In genomic region chr16:28603381-28604185, GRCh38 we compare ENCODE assay signal across 27 cellular contexts. TPM values are rescaled to one million over a fixed set of nuclear protein-coding genes. Genes with fewer than 3 reads are reported as not detected.
"Had no signal": no experiment of that assay in that cellular context is flagged by ENCODE, and none has a peak within 500 bp of the region (broad histone marks: within the 10 kb centered on the region; RNA-seq: fewer than 3 reads in every experiment).

No MANE protein-coding gene starts in this region.

- H3K36me3 ChIP-seq: prostate gland, right atrium auricular region, thoracic aorta had no signal

- H3K27me3 Mint-ChIP-seq: activated CD4-positive, alpha-beta T cell treated with anti-CD3 and anti-CD28 coated beads, Interleukin-2, amount 10 ng/mL, durations not matched to agents 7 days and 5 days; activated naive CD4-positive, alpha-beta T cell treated with anti-CD3 and anti-CD28 coated beads, Interleukin-2, amount 50 U/mL, for 24 hours; T-cell had no signal

- H3K27me3 ChIP-seq: adrenal gland, right atrium auricular region, upper lobe of right lung had no signal

- H3K4me3 ChIP-seq: adrenal gland, prostate gland, right atrium auricular region, thoracic aorta, upper lobe of right lung had no signal

- H3K9me3 ChIP-seq: adrenal gland, prostate gland, right atrium auricular region, thoracic aorta, upper lobe of right lung had no signal

- H3K36me3 Mint-ChIP-seq: activated naive CD4-positive, alpha-beta T cell treated with anti-CD3 and anti-CD28 coated beads, Interleukin-2, amount 50 U/mL, for 24 hours; T-cell had no signal

- H3K27ac ChIP-seq: adrenal gland, epithelial cell of prostate, prostate gland, right atrium auricular region, thoracic aorta, upper lobe of right lung had no signal

- H3K4me1 Mint-ChIP-seq: activated CD4-positive, alpha-beta T cell treated with anti-CD3 and anti-CD28 coated beads, Interleukin-2, amount 10 ng/mL, durations not matched to agents 7 days and 5 days; activated naive CD4-positive, alpha-beta T cell treated with anti-CD3 and anti-CD28 coated beads, Interleukin-2, amount 50 U/mL, for 24 hours; endodermal cell; nephron; T-cell had no signal

- DNase-seq: activated CD4-positive, alpha-beta T cell treated with anti-CD3 and anti-CD28 coated beads, Interleukin-2, amount 10 ng/mL, durations not matched to agents 7 days and 5 days; activated CD8-positive, alpha-beta memory T cell treated with anti-CD3 and anti-CD28 coated beads for 24 hours; activated CD8-positive, alpha-beta memory T cell treated with anti-CD3 and anti-CD28 coated beads, Interleukin-2, amount 50 U/mL, for 48 hours; activated gamma-delta T cell; activated T-cell treated with anti-CD3 and anti-CD28 coated beads, Interleukin-2, amount 50 U/mL, for 48 hours; endodermal cell; foreskin melanocyte; glutamatergic neuron; hippocampal formation; midbrain; occipital lobe; small intestine; stimulated activated CD4-positive, alpha-beta T cell treated with anti-CD3 and anti-CD28 coated beads, Interleukin-4, amount 100 ng/mL, for 1 hour; T-cell; T-helper 9 cell had no signal

- H3K4me3 Mint-ChIP-seq: activated CD4-positive, alpha-beta T cell treated with anti-CD3 and anti-CD28 coated beads, Interleukin-2, amount 10 ng/mL, durations not matched to agents 7 days and 5 days; activated naive CD4-positive, alpha-beta T cell treated with anti-CD3 and anti-CD28 coated beads, Interleukin-2, amount 50 U/mL, for 24 hours; endodermal cell; nephron had no signal

- H3K4me1 ChIP-seq: prostate gland, right atrium auricular region had no signal

- ATAC-seq: activated CD4-positive, CD25-positive, alpha-beta regulatory T cell treated with anti-CD3 and anti-CD28 coated beads, Interleukin-2, amount 50 U/mL, for 24 hours; left colon; T-cell; upper lobe of right lung had no signal

- H3K27ac Mint-ChIP-seq: activated CD4-positive, alpha-beta T cell treated with anti-CD3 and anti-CD28 coated beads, Interleukin-2, amount 10 ng/mL, durations not matched to agents 7 days and 5 days; activated naive CD4-positive, alpha-beta T cell treated with anti-CD3 and anti-CD28 coated beads, Interleukin-2, amount 50 U/mL, for 24 hours; endodermal cell; nephron; T-cell had no signal

RNA-seq across cellular contexts. Expression of gene SULT1A2, which starts 6.7 kb away (rescaled TPM):
- total RNA-seq: lung microvascular endothelial cell, occipital lobe, thoracic aorta had no signal
- polyA plus RNA-seq: fibroblast of lung had no signal

RNA-seq across cellular contexts. Expression of gene NPIPB8, which starts 34.3 kb away (rescaled TPM):
- total RNA-seq: adrenal gland, occipital lobe, right atrium auricular region, thoracic aorta had no signal
- polyA plus RNA-seq: adrenal gland, fibroblast of lung had no signal
